24 cellular contexts compared by ENCODE assay signal in genomic region chr10:10661176-10661575, GRCh38.
"Had no signal": no experiment of that assay in that cellular context is flagged by ENCODE, and none has a peak within 500 bp of the region (broad histone marks: within the 10 kb centered on the region; RNA-seq: fewer than 3 reads in every experiment).

No MANE protein-coding gene starts in this region.

- H3K4me1 ChIP-seq: breast epithelium had no signal

- H3K27me3 ChIP-seq: breast epithelium had no signal

- H3K4me3 ChIP-seq: breast epithelium, K562, SK-N-MC had no signal

- H3K27ac ChIP-seq: breast epithelium, SK-N-MC, VCaP had no signal

- H3K36me3 ChIP-seq: breast epithelium had no signal

- H3K9me3 ChIP-seq: breast epithelium had no signal

- DNase-seq: activated CD4-positive, alpha-beta memory T cell treated with anti-CD3 and anti-CD28 coated beads, Interleukin-2, amount 10 ng/mL, durations not matched to agents 7 days and 5 days; activated CD4-positive, alpha-beta T cell treated with anti-CD3 and anti-CD28 coated beads for 36 hours; activated CD4-positive, alpha-beta T cell treated with anti-CD3 and anti-CD28 coated beads, Interleukin-2, amount 50 U/mL, for 1 hour; activated CD4-positive, CD25-positive, alpha-beta regulatory T cell; activated gamma-delta T cell; activated naive CD4-positive, alpha-beta T cell treated with anti-CD3 and anti-CD28 coated beads for 36 hours; activated T-cell treated with anti-CD3 and anti-CD28 coated beads for 4 hours; activated T-cell treated with anti-CD3 and anti-CD28 coated beads, Interleukin-2, amount 50 U/mL, for 48 hours; caudate nucleus; Karpas-422; NCI-H1048; NCI-H1930; NCI-H2171 treated with DMSO at 0.1 percent for 48 hours; NCI-H226; NCI-H526; NCI-H82; SIG-M5; T-cell; T-helper 2 cell had no signal

- ATAC-seq: activated CD4-positive, alpha-beta T cell treated with anti-CD3 and anti-CD28 coated beads for 36 hours; activated T-helper 17 cell treated with anti-CD3 and anti-CD28 coated beads, Interleukin-2, amount 50 U/mL, for 72 hours; K562 had no signal
